ENCODE assay signal across 10 cellular contexts in genomic region chr2:46967990-46968647, GRCh38. TPM values are rescaled to one million over a fixed set of nuclear protein-coding genes. Genes with fewer than 3 reads are reported as not detected.
DNase-seq lines count a peak whose midpoint lies in the region; ATAC-seq and TF ChIP-seq lines count a peak whose summit lies in the region.
"Had no signal": no experiment of that assay in that cellular context is flagged by ENCODE, and none has a peak within 500 bp of the region (broad histone marks: within the 10 kb centered on the region; RNA-seq: fewer than 3 reads in every experiment).

No MANE protein-coding gene starts in this region.

- H3K27ac ChIP-seq in dorsolateral prefrontal cortex: peak overlapping the region in 54 of 59 donors; percentile 3 to 84 (median 68)

- H3K4me3 Mint-ChIP-seq in natural killer cell treated with Interleukin-12 subunit alpha and Interleukin-12 subunit beta and Interleukin-15 and Interleukin-18, amount 100 ng/mL, for 72 hours: no peak overlapping the region
- no peak overlapping the region for H3K4me3 Mint-ChIP-seq in natural killer cell
- H3K4me3 Mint-ChIP-seq: B cell had no signal

- H3K27ac Mint-ChIP-seq in natural killer cell treated with Interleukin-12 subunit alpha and Interleukin-12 subunit beta and Interleukin-15 and Interleukin-18, amount 100 ng/mL, for 72 hours: peak overlapping the region; percentile 71 to 91
- H3K27ac Mint-ChIP-seq in natural killer cell: no peak overlapping the region
- H3K27ac Mint-ChIP-seq: B cell had no signal

- no peaks in the 10 kb centered on the region for H3K9me3 Mint-ChIP-seq in natural killer cell treated with Interleukin-12 subunit alpha and Interleukin-12 subunit beta and Interleukin-15 and Interleukin-18, amount 100 ng/mL, for 72 hours
- no peaks in the 10 kb centered on the region for H3K9me3 Mint-ChIP-seq in natural killer cell

- ATAC-seq in natural killer cell treated with Interleukin-12 subunit alpha and Interleukin-12 subunit beta and Interleukin-15 and Interleukin-18, amount 100 ng/mL, for 72 hours: no peak
- no peak for ATAC-seq in natural killer cell
- ATAC-seq in mucosa of descending colon: peak; percentile 76
- no peak for ATAC-seq in GM18870 (IDR thresholded peaks at IDR 0.05; ENCODE audit: unreplicated experiment)

- H3K4me1 Mint-ChIP-seq in natural killer cell treated with Interleukin-12 subunit alpha and Interleukin-12 subunit beta and Interleukin-15 and Interleukin-18, amount 100 ng/mL, for 72 hours (ENCODE audit: low read depth in 2 of 2): peaks cover 22 to 24% of the 10 kb centered on the region in 2 donors
- H3K4me1 Mint-ChIP-seq in natural killer cell: peaks cover 7 to 23% of the 10 kb centered on the region in 2 donors

- H3K27me3 Mint-ChIP-seq in natural killer cell treated with Interleukin-12 subunit alpha and Interleukin-12 subunit beta and Interleukin-15 and Interleukin-18, amount 100 ng/mL, for 72 hours: no peaks in the 10 kb centered on the region
- H3K27me3 Mint-ChIP-seq in natural killer cell (ENCODE audit: low read depth in 2 of 2): no peaks in the 10 kb centered on the region
- H3K27me3 Mint-ChIP-seq: B cell had no signal

- H3K36me3 ChIP-seq in mucosa of descending colon (ENCODE audit: low read depth): no peaks in the 10 kb centered on the region

- intact Hi-C loops in natural killer cell (cut with micrococcal nuclease) (no loop called here), dorsolateral prefrontal cortex (cut with DNase I) (no loop called here), mucosa of descending colon (cut with DNase I, micrococcal nuclease) (no loop called here)

- no peak for DNase-seq in natural killer cell treated with Interleukin-12 subunit alpha and Interleukin-12 subunit beta and Interleukin-15 and Interleukin-18, amount 100 ng/mL, for 72 hours (ENCODE audit: low spot score)
- DNase-seq in natural killer cell: no peak
- DNase-seq in dorsolateral prefrontal cortex: peak in 4 of 10 donors; percentile 46 to 60 (median 54)
- peak; percentile 70 to 82 (median 74) for DNase-seq in mucosa of descending colon
- DNase-seq in GF-D8 (lab: John Stamatoyannopoulos, UW): no peak
- no peak for DNase-seq in NCI-H748 (lab: John Stamatoyannopoulos, UW; ENCODE audit: unreplicated experiment)
- DNase-seq in activated naive CD4-positive, alpha-beta T cell treated with anti-CD3 and anti-CD28 coated beads, Interleukin-2, amount 50 U/mL, for 16 hours: no peak
- DNase-seq: KBM-7 had no signal

- peaks cover 19% of the 10 kb centered on the region for H3K4me1 ChIP-seq in mucosa of descending colon (ENCODE audit: low read depth)

- H3K4me3 ChIP-seq in dorsolateral prefrontal cortex (peak overlapping the region in 7 of 59 donors; percentile 1 to 22 (median 2)), mucosa of descending colon (no peak overlapping the region)

- no peaks in the 10 kb centered on the region for H3K36me3 Mint-ChIP-seq in natural killer cell treated with Interleukin-12 subunit alpha and Interleukin-12 subunit beta and Interleukin-15 and Interleukin-18, amount 100 ng/mL, for 72 hours
- H3K36me3 Mint-ChIP-seq in natural killer cell: no peaks in the 10 kb centered on the region

- no peaks in the 10 kb centered on the region for H3K9me3 ChIP-seq in mucosa of descending colon

- no peaks in the 10 kb centered on the region for H3K27me3 ChIP-seq in dorsolateral prefrontal cortex

- TF ChIP-seq CTCF in natural killer cell (IDR thresholded peaks at IDR 0.05): no peak
- no peak for TF ChIP-seq CTCF in dorsolateral prefrontal cortex (IDR thresholded peaks at IDR 0.05 in 54 of 56, conservative IDR thresholded peaks at IDR 0.05 in 2 of 56; ENCODE audit: low read depth in 1 of 56, partially characterized antibody in 56 of 56)
- TF ChIP-seq CTCF in mucosa of descending colon (IDR thresholded peaks at IDR 0.05): no peak

RNA-seq across cellular contexts. Expression of gene TTC7A, which starts 27.1 kb away (rescaled TPM):
- 10 to 100 TPM; 52.5 to 68.6 TPM for total RNA-seq in natural killer cell treated with Interleukin-12 subunit alpha and Interleukin-12 subunit beta and Interleukin-15 and Interleukin-18, amount 100 ng/mL, for 72 hours
- total RNA-seq in natural killer cell (10 to 100 TPM; 27.2 to 41.4 (median 35.6) TPM), dorsolateral prefrontal cortex (10 to 100 TPM; 15.2 to 63.1 (median 25.3) TPM), mucosa of descending colon (10 to 100 TPM; 26.4 to 36.3 (median 34.5) TPM)

RNA-seq across cellular contexts. Expression of gene MCFD2, which starts 52.5 kb away (rescaled TPM):
- 10 to 100 TPM; 38.4 to 45.1 TPM for total RNA-seq in natural killer cell treated with Interleukin-12 subunit alpha and Interleukin-12 subunit beta and Interleukin-15 and Interleukin-18, amount 100 ng/mL, for 72 hours
- 10 to 100 TPM; 24.5 to 38.4 (median 34.8) TPM for total RNA-seq in natural killer cell
- 100 to 1,000 TPM in 9 of 120 experiments, 10 to 100 TPM in 111; 44.0 to 113 (median 78.3) TPM for total RNA-seq in dorsolateral prefrontal cortex
- 10 to 100 TPM; 34.7 to 77.3 (median 49.5) TPM for total RNA-seq in mucosa of descending colon

Comparison
In these comparisons a context has a peak if more than half of its experiments do, and no peak if none do; other contexts are left out.
1. H3K27ac Mint-ChIP-seq: peak in natural killer cell treated with Interleukin-12 subunit alpha and Interleukin-12 subunit beta and Interleukin-15 and Interleukin-18, amount 100 ng/mL, for 72 hours (2 of 2); none in natural killer cell (0 of 2).
2. DNase-seq: peak in mucosa of descending colon (3 of 3); none in natural killer cell treated with Interleukin-12 subunit alpha and Interleukin-12 subunit beta and Interleukin-15 and Interleukin-18, amount 100 ng/mL, for 72 hours (single experiment), natural killer cell (single experiment), GF-D8 (single experiment), NCI-H748 (single experiment) and activated naive CD4-positive, alpha-beta T cell treated with anti-CD3 and anti-CD28 coated beads, Interleukin-2, amount 50 U/mL, for 16 hours (single experiment).